ENCODE assay signal across 9 cellular contexts in the genomic region with DNA sequence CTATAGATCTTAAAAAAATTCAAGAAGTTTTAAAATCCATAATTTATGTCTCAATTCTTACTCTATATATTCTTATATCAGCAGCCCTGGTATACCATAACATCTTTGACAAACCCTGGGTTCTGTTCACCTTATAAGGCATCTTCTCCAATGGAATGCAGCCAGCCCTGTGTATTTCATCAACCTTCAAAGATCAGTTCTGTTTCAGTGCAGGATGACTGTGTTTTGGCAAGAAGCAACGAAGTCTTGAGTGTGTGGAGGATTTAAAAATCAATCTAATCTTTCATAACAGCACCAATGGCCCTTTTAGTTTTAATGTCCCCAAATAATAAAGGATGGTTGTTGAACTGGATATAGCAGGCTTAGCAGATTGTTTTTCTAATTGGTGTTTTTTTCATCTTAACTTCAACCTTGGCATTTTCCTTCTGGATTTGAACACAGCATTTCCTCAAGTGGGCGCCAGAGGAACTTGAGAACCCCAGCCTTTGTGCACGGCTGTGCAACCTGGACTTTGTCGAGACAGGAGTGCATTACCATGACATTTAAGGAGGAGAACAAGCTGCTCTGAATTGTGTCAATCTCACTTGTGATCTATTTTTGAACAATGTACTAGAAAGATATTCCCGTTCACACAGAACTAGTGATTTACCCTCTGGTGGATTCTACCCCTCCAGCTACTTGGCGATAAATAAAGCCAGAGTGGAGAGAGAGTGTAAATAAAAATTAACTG.
DNase-seq lines count a peak whose midpoint lies in the region; ATAC-seq and TF ChIP-seq lines count a peak whose summit lies in the region.
"Had no signal": no experiment of that assay in that cellular context is flagged by ENCODE, and none has a peak within 500 bp of the region (broad histone marks: within the 10 kb centered on the region; RNA-seq: fewer than 3 reads in every experiment).

No MANE protein-coding gene starts in this region.

- peak; percentile 41 for DNase-seq in activated naive CD4-positive, alpha-beta T cell treated with anti-CD3 and anti-CD28 coated beads for 36 hours
- no peak for DNase-seq in activated naive CD4-positive, alpha-beta T cell treated with anti-CD3 and anti-CD28 coated beads, Interleukin-2, amount 50 U/mL, for 72 hours (ENCODE audit: low spot score in 2 of 2)
- peak; percentile 58 for DNase-seq in SK-MEL-5 (ENCODE audit: low read depth, low spot score)
- DNase-seq in heart left ventricle = peak; percentile 51 to 79 (median 69)
- DNase-seq in thyroid gland = peak; percentile 52 to 64
- DNase-seq in NCI-H510A (lab: John Stamatoyannopoulos, UW) = no peak
- no peak for DNase-seq in activated naive CD4-positive, alpha-beta T cell treated with Interleukin-2 at 50 U/mL for 16 hours
- DNase-seq: activated naive CD8-positive, alpha-beta T cell treated with anti-CD3 and anti-CD28 coated beads, Interleukin-2, amount 10 ng/mL, durations not matched to agents 7 days and 5 days had no signal

- intact Hi-C loops in activated naive CD4-positive, alpha-beta T cell treated with anti-CD3 and anti-CD28 coated beads for 36 hours (cut with micrococcal nuclease) = loop anchor here (5.0 kb wide), 1 partner anchor 255 kb away; no protein-coding TSS in a partner anchor
- intact Hi-C loops in heart left ventricle (cut with DNase I) = loop anchor here (1.0 to 10.0 kb wide), 14 partner anchors 132 to 1318 kb away; a partner anchor contains a TSS
- intact Hi-C loops in thyroid gland (cut with DNase I) = loop anchor here (10.0 kb wide), 1 partner anchor 142 kb away; no protein-coding TSS in a partner anchor

- no peak for ATAC-seq in activated naive CD4-positive, alpha-beta T cell treated with anti-CD3 and anti-CD28 coated beads, Interleukin-2, amount 50 U/mL, for 72 hours
- ATAC-seq in heart left ventricle (peak; percentile 79 to 91 (median 88)), GM21381 (IDR thresholded peaks at IDR 0.05; ENCODE audit: unreplicated experiment) (no peak)

- TF ChIP-seq POLR2A in heart left ventricle (IDR thresholded peaks at IDR 0.05) (no peak), thyroid gland (IDR thresholded peaks at IDR 0.05) (no peak)

- no peak overlapping the region for H3K4me3 Mint-ChIP-seq in activated naive CD4-positive, alpha-beta T cell treated with anti-CD3 and anti-CD28 coated beads for 36 hours
- H3K4me3 Mint-ChIP-seq: activated naive CD8-positive, alpha-beta T cell treated with anti-CD3 and anti-CD28 coated beads, Interleukin-2, amount 10 ng/mL, durations not matched to agents 7 days and 5 days had no signal

- peak overlapping the region; percentile 10 to 85 (median 70) for H3K27ac ChIP-seq in heart left ventricle
- H3K27ac ChIP-seq in thyroid gland = no peak overlapping the region

- CTCF ChIA-PET in activated naive CD4-positive, alpha-beta T cell treated with anti-CD3 and anti-CD28 coated beads for 36 hours (lab: Charles Lee) = interaction anchor here (0.7 to 0.8 kb wide), 2 partner anchors 59 to 229 kb away, joined by 3 to 4 read pairs; no protein-coding TSS in a partner anchor

- in situ Hi-C loops in SK-MEL-5 (cut with HindIII; ENCODE audit: low pct_unique_long_range_greater_than_20kb, low sequenced_read_pairs) = no loop called here

- WGBS in heart left ventricle, 4 donors = 21 to 25% (median 23%) methylated on average over 6 of the region's 6 CpGs
- WGBS in thyroid gland, 2 donors = 43 to 45% methylated on average over 6 of the region's 6 CpGs

- peak; percentile 36 to 68 (median 54) for TF ChIP-seq CTCF in heart left ventricle (IDR thresholded peaks at IDR 0.05)
- TF ChIP-seq CTCF in thyroid gland (IDR thresholded peaks at IDR 0.05) = peak in 4 of 6 experiments; percentile 33 to 60 (median 50)

- no peaks in the 10 kb centered on the region for H3K27me3 ChIP-seq in heart left ventricle
- H3K27me3 ChIP-seq in thyroid gland = no peaks in the 10 kb centered on the region

- H3K36me3 Mint-ChIP-seq in activated naive CD4-positive, alpha-beta T cell treated with anti-CD3 and anti-CD28 coated beads for 36 hours (ENCODE audit: low read depth) = no peaks in the 10 kb centered on the region
- H3K36me3 Mint-ChIP-seq in activated naive CD4-positive, alpha-beta T cell treated with anti-CD3 and anti-CD28 coated beads, Interleukin-2, amount 50 U/mL, for 72 hours = no peaks in the 10 kb centered on the region
- H3K36me3 Mint-ChIP-seq: activated naive CD8-positive, alpha-beta T cell treated with anti-CD3 and anti-CD28 coated beads, Interleukin-2, amount 10 ng/mL, durations not matched to agents 7 days and 5 days had no signal

- H3K27me3 Mint-ChIP-seq in activated naive CD4-positive, alpha-beta T cell treated with anti-CD3 and anti-CD28 coated beads for 36 hours (ENCODE audit: low read depth) = peaks cover 20% of the 10 kb centered on the region

- H3K4me3 ChIP-seq in heart left ventricle (no peak overlapping the region), thyroid gland (replicated peaks in 1 of 3) (no peak overlapping the region)

- no peak overlapping the region for H3K27ac Mint-ChIP-seq in activated naive CD4-positive, alpha-beta T cell treated with anti-CD3 and anti-CD28 coated beads for 36 hours
- no peak overlapping the region for H3K27ac Mint-ChIP-seq in activated naive CD4-positive, alpha-beta T cell treated with anti-CD3 and anti-CD28 coated beads, Interleukin-2, amount 50 U/mL, for 72 hours
- H3K27ac Mint-ChIP-seq: activated naive CD8-positive, alpha-beta T cell treated with anti-CD3 and anti-CD28 coated beads, Interleukin-2, amount 10 ng/mL, durations not matched to agents 7 days and 5 days had no signal

- H3K9me3 ChIP-seq in heart left ventricle (peaks cover 0 to 7% (median 0%) of the 10 kb centered on the region in 12 donors), thyroid gland (no peaks in the 10 kb centered on the region)

- peaks cover 5 to 48% (median 30%) of the 10 kb centered on the region in 12 donors for H3K4me1 ChIP-seq in heart left ventricle
- peaks cover 0 to 20% of the 10 kb centered on the region in 2 donors for H3K4me1 ChIP-seq in thyroid gland

- H3K4me1 Mint-ChIP-seq in activated naive CD4-positive, alpha-beta T cell treated with anti-CD3 and anti-CD28 coated beads for 36 hours (ENCODE audit: low read depth) = peaks cover 9% of the 10 kb centered on the region

- peaks cover 4% of the 10 kb centered on the region for H3K9me3 Mint-ChIP-seq in activated naive CD4-positive, alpha-beta T cell treated with anti-CD3 and anti-CD28 coated beads for 36 hours
- no peaks in the 10 kb centered on the region for H3K9me3 Mint-ChIP-seq in activated naive CD4-positive, alpha-beta T cell treated with anti-CD3 and anti-CD28 coated beads, Interleukin-2, amount 50 U/mL, for 72 hours
- H3K9me3 Mint-ChIP-seq: activated naive CD8-positive, alpha-beta T cell treated with anti-CD3 and anti-CD28 coated beads, Interleukin-2, amount 10 ng/mL, durations not matched to agents 7 days and 5 days had no signal

- H3K36me3 ChIP-seq in heart left ventricle (no peaks in the 10 kb centered on the region), thyroid gland (no peaks in the 10 kb centered on the region)

Comparison
In these comparisons a context has a peak if more than half of its experiments do, and no peak if none do; other contexts are left out.
1. DNase-seq: peak in activated naive CD4-positive, alpha-beta T cell treated with anti-CD3 and anti-CD28 coated beads for 36 hours (single experiment), SK-MEL-5 (single experiment), heart left ventricle (5 of 5) and thyroid gland (2 of 2); none in activated naive CD4-positive, alpha-beta T cell treated with anti-CD3 and anti-CD28 coated beads, Interleukin-2, amount 50 U/mL, for 72 hours (0 of 2), NCI-H510A (single experiment) and activated naive CD4-positive, alpha-beta T cell treated with Interleukin-2 at 50 U/mL for 16 hours (single experiment).
2. ATAC-seq: peak in heart left ventricle (4 of 4); none in activated naive CD4-positive, alpha-beta T cell treated with anti-CD3 and anti-CD28 coated beads, Interleukin-2, amount 50 U/mL, for 72 hours (0 of 2) and GM21381 (single experiment).
3. H3K27ac ChIP-seq: peak in heart left ventricle (12 of 12); none in thyroid gland (0 of 3).